In genomic region chr6:128863983-128864382, GRCh38 we compare ENCODE assay signal across 9 cellular contexts.
"Had no signal": no experiment of that assay in that cellular context is flagged by ENCODE, and none has a peak within 500 bp of the region (broad histone marks: within the 10 kb centered on the region; RNA-seq: fewer than 3 reads in every experiment).

No MANE protein-coding gene starts in this region.

- ATAC-seq: HCT116, K562 had no signal

- FAIRE-seq: HTR-8/SVneo, K562 had no signal

- H3K27ac ChIP-seq: GM23248 had no signal

- DNase-seq: GM23248, GOT3, H7, HFFc6, KG1 had no signal

- H3K4me1 ChIP-seq: HAP-1 had no signal

- H3K4me3 ChIP-seq: GM23248, HAP-1, K562 had no signal

- H2AFZ ChIP-seq: GM23248 had no signal

- H3K9ac ChIP-seq: GM23248 had no signal

- H3K36me3 ChIP-seq: HAP-1 had no signal
